In the genomic region with DNA sequence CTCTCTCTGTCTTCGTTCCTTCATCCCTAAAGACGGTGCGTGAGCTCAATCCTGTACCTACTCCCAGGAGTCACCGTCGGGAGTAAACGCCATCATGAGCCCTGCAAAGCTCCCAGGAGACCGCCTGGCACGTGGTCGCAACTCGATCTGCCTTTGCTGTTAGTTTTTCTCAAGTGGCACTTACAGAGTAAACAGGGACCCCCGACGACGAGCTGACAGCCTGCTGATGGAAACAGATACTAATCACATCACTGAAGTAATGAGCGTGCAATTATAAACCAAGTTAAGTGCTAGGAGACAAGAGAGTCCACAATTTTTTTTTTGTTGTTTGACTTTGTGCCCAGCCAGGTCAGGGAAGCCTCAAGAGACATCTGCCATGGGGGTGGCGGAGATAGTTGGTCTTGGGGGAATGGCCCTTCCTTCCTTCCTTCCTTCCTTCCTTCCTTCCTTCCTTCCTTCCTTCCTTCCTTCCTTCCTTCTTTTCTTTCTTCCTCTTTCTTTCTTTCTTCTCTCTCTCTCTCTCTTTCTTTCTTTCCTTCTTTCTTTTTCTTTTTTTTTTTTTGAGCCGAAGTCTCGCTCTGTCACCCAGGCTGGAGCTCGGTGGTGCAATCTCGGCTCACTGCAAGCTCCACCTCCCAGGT, we compare ENCODE assay signal across 1 cellular context.
TF ChIP-seq lines count a peak whose summit lies in the region.

No MANE protein-coding gene starts in this region.

TF ChIP-seq in HEK293, 187 proteins besides CTCF, POLR2A, EP300 and RAD21 (continued from another document and continues in another):
- peak; percentile 77 for TF ChIP-seq FEZF1 (tag by site-specific recombination; IDR thresholded peaks at IDR 0.05)
- no peak for TF ChIP-seq ZNF654 (tag by site-specific recombination; IDR thresholded peaks at IDR 0.05; ENCODE audit: low read depth)
- TF ChIP-seq, protein P1, sequence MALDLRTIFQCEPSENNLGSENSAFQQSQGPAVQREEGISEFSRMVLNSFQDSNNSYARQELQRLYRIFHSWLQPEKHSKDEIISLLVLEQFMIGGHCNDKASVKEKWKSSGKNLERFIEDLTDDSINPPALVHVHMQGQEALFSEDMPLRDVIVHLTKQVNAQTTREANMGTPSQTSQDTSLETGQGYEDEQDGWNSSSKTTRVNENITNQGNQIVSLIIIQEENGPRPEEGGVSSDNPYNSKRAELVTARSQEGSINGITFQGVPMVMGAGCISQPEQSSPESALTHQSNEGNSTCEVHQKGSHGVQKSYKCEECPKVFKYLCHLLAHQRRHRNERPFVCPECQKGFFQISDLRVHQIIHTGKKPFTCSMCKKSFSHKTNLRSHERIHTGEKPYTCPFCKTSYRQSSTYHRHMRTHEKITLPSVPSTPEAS (tag by site-specific recombination; IDR thresholded peaks at IDR 0.05), result no peak
- TF ChIP-seq ZNF175 (tag by site-specific recombination; IDR thresholded peaks at IDR 0.05), result no peak
- no peak for TF ChIP-seq ZNF274 (IDR thresholded peaks at IDR 0.05; ENCODE audit: low read length)
- no peak for TF ChIP-seq ZNF274 (tag by site-specific recombination; IDR thresholded peaks at IDR 0.05; ENCODE audit: borderline replicate concordance)
- no peak for TF ChIP-seq ZNF350 (tag by site-specific recombination; IDR thresholded peaks at IDR 0.05)
- TF ChIP-seq KLF8 (tag by site-specific recombination; IDR thresholded peaks at IDR 0.05), result peak; percentile 44; the same call in 1 of the 2 replicates
- TF ChIP-seq ZNF423 (tag by site-specific recombination; IDR thresholded peaks at IDR 0.05), result 0 out of 2 replicates have a peak, but pooled peaks have one; percentile 40
- no peak for TF ChIP-seq ZNF830 (tag by site-specific recombination; IDR thresholded peaks at IDR 0.05; ENCODE audit: low read depth)
- TF ChIP-seq ZNF184 (tag by site-specific recombination; IDR thresholded peaks at IDR 0.05), result no peak
- TF ChIP-seq SALL2 (tag by site-specific recombination; IDR thresholded peaks at IDR 0.05; ENCODE audit: borderline replicate concordance), result no peak
- no peak for TF ChIP-seq EGR2 (tag by site-specific recombination; IDR thresholded peaks at IDR 0.05; ENCODE audit: low read depth)
- TF ChIP-seq ZNF629 (tag by site-specific recombination; IDR thresholded peaks at IDR 0.05), result peak; percentile 67
- TF ChIP-seq, protein P2, sequence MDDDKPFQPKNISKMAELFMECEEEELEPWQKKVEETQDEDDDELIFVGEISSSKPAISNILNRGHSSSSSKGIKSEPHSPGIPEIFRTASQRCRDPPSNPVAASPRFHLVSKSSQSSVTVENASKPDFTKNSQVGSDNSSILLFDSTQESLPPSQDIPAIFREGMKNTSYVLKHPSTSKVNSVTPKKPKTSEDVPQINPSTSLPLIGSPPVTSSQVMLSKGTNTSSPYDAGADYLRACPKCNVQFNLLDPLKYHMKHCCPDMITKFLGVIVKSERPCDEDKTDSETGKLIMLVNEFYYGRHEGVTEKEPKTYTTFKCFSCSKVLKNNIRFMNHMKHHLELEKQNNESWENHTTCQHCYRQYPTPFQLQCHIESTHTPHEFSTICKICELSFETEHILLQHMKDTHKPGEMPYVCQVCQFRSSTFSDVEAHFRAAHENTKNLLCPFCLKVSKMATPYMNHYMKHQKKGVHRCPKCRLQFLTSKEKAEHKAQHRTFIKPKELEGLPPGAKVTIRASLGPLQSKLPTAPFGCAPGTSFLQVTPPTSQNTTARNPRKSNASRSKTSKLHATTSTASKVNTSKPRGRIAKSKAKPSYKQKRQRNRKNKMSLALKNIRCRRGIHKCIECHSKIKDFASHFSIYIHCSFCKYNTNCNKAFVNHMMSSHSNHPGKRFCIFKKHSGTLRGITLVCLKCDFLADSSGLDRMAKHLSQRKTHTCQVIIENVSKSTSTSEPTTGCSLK (tag by site-specific recombination; IDR thresholded peaks at IDR 0.05), result no peak
- no peak for TF ChIP-seq ZBTB21 (tag by site-specific recombination; IDR thresholded peaks at IDR 0.05)
- peak; percentile 94 for TF ChIP-seq ZIC2 (tag by site-specific recombination; IDR thresholded peaks at IDR 0.05)
- no peak for TF ChIP-seq ZNF548 (tag by site-specific recombination; IDR thresholded peaks at IDR 0.05)
- peak; percentile 65; the same call in 1 of the 2 replicates for TF ChIP-seq ZNF561 (tag by site-specific recombination; IDR thresholded peaks at IDR 0.05; ENCODE audit: borderline replicate concordance)
- TF ChIP-seq BCL11A (tag by site-specific recombination; IDR thresholded peaks at IDR 0.05; ENCODE audit: low read depth), result 0 out of 2 replicates have a peak, but pooled peaks have one; percentile 31
- TF ChIP-seq, protein P3, sequence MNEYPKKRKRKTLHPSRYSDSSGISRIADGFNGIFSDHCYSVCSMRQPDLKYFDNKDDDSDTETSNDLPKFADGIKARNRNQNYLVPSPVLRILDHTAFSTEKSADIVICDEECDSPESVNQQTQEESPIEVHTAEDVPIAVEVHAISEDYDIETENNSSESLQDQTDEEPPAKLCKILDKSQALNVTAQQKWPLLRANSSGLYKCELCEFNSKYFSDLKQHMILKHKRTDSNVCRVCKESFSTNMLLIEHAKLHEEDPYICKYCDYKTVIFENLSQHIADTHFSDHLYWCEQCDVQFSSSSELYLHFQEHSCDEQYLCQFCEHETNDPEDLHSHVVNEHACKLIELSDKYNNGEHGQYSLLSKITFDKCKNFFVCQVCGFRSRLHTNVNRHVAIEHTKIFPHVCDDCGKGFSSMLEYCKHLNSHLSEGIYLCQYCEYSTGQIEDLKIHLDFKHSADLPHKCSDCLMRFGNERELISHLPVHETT (tag by site-specific recombination; IDR thresholded peaks at IDR 0.05), result no peak
- TF ChIP-seq, protein P4, sequence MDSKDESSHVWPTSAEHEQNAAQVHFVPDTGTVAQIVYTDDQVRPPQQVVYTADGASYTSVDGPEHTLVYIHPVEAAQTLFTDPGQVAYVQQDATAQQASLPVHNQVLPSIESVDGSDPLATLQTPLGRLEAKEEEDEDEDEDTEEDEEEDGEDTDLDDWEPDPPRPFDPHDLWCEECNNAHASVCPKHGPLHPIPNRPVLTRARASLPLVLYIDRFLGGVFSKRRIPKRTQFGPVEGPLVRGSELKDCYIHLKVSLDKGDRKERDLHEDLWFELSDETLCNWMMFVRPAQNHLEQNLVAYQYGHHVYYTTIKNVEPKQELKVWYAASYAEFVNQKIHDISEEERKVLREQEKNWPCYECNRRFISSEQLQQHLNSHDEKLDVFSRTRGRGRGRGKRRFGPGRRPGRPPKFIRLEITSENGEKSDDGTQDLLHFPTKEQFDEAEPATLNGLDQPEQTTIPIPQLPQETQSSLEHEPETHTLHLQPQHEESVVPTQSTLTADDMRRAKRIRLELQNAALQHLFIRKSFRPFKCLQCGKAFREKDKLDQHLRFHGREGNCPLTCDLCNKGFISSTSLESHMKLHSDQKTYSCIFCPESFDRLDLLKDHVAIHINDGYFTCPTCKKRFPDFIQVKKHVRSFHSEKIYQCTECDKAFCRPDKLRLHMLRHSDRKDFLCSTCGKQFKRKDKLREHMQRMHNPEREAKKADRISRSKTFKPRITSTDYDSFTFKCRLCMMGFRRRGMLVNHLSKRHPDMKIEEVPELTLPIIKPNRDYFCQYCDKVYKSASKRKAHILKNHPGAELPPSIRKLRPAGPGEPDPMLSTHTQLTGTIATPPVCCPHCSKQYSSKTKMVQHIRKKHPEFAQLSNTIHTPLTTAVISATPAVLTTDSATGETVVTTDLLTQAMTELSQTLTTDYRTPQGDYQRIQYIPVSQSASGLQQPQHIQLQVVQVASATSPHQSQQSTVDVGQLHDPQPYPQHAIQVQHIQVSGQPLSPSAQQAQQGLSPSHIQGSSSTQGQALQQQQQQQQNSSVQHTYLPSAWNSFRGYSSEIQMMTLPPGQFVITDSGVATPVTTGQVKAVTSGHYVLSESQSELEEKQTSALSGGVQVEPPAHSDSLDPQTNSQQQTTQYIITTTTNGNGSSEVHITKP (tag by site-specific recombination; IDR thresholded peaks at IDR 0.05), result peak; percentile 75
- TF ChIP-seq ZNF48 (tag by site-specific recombination; IDR thresholded peaks at IDR 0.05), result no peak
- TF ChIP-seq, protein P5, sequence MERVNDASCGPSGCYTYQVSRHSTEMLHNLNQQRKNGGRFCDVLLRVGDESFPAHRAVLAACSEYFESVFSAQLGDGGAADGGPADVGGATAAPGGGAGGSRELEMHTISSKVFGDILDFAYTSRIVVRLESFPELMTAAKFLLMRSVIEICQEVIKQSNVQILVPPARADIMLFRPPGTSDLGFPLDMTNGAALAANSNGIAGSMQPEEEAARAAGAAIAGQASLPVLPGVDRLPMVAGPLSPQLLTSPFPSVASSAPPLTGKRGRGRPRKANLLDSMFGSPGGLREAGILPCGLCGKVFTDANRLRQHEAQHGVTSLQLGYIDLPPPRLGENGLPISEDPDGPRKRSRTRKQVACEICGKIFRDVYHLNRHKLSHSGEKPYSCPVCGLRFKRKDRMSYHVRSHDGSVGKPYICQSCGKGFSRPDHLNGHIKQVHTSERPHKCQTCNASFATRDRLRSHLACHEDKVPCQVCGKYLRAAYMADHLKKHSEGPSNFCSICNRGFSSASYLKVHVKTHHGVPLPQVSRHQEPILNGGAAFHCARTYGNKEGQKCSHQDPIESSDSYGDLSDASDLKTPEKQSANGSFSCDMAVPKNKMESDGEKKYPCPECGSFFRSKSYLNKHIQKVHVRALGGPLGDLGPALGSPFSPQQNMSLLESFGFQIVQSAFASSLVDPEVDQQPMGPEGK (tag by site-specific recombination; IDR thresholded peaks at IDR 0.05), result peak; percentile 55
- peak; percentile 85 for TF ChIP-seq ZNF366 (tag by site-specific recombination; conservative IDR thresholded peaks at IDR 0.05)
- TF ChIP-seq ZBTB20 (tag by site-specific recombination; IDR thresholded peaks at IDR 0.05), result no peak
- TF ChIP-seq, protein P6, sequence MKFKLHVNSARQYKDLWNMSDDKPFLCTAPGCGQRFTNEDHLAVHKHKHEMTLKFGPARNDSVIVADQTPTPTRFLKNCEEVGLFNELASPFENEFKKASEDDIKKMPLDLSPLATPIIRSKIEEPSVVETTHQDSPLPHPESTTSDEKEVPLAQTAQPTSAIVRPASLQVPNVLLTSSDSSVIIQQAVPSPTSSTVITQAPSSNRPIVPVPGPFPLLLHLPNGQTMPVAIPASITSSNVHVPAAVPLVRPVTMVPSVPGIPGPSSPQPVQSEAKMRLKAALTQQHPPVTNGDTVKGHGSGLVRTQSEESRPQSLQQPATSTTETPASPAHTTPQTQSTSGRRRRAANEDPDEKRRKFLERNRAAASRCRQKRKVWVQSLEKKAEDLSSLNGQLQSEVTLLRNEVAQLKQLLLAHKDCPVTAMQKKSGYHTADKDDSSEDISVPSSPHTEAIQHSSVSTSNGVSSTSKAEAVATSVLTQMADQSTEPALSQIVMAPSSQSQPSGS (tag by site-specific recombination; IDR thresholded peaks at IDR 0.05; ENCODE audit: low read depth), result 0 out of 2 replicates have a peak, but pooled peaks have one; percentile 23
- peak; percentile 70 for TF ChIP-seq IKZF3 (tag by site-specific recombination; IDR thresholded peaks at IDR 0.05)
- TF ChIP-seq ZNF521 (tag by site-specific recombination; IDR thresholded peaks at IDR 0.05), result no peak
- no peak for TF ChIP-seq ZNF544 (tag by site-specific recombination; IDR thresholded peaks at IDR 0.05)
- TF ChIP-seq, protein P7, sequence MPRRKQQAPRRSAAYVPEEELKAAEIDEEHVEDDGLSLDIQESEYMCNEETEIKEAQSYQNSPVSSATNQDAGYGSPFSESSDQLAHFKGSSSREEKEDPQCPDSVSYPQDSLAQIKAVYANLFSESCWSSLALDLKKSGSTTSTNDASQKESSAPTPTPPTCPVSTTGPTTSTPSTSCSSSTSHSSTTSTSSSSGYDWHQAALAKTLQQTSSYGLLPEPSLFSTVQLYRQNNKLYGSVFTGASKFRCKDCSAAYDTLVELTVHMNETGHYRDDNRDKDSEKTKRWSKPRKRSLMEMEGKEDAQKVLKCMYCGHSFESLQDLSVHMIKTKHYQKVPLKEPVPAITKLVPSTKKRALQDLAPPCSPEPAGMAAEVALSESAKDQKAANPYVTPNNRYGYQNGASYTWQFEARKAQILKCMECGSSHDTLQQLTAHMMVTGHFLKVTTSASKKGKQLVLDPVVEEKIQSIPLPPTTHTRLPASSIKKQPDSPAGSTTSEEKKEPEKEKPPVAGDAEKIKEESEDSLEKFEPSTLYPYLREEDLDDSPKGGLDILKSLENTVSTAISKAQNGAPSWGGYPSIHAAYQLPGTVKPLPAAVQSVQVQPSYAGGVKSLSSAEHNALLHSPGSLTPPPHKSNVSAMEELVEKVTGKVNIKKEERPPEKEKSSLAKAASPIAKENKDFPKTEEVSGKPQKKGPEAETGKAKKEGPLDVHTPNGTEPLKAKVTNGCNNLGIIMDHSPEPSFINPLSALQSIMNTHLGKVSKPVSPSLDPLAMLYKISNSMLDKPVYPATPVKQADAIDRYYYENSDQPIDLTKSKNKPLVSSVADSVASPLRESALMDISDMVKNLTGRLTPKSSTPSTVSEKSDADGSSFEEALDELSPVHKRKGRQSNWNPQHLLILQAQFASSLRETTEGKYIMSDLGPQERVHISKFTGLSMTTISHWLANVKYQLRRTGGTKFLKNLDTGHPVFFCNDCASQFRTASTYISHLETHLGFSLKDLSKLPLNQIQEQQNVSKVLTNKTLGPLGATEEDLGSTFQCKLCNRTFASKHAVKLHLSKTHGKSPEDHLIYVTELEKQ (tag by site-specific recombination; IDR thresholded peaks at IDR 0.05; ENCODE audit: borderline replicate concordance), result peak; percentile 73; the same call in 1 of the 2 replicates
- TF ChIP-seq ZEB2 (tag by site-specific recombination; IDR thresholded peaks at IDR 0.05), result 0 out of 2 replicates have a peak, but pooled peaks have one; percentile 45
